In the genomic region with DNA sequence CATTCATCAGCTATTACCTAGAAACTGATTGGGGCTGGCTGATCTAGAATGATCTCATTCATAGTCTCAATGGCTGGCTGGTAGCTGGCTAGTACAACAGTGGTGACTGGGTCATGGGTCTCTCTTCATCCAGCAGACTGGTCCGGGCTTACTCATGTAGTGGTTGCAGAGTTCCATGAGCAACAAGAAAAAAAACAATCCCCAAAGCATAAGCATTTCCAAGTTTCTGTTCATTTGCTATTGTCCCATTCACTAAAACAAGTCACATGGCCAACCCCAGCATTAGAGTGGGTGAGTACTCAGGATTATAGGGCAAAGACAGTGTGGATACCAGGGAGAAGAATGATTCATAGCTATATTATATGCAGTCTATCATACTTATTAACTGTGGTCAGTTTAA, we compare ENCODE assay signal across 19 cellular contexts.
DNase-seq lines count a peak whose midpoint lies in the region; ATAC-seq, FAIRE-seq and TF ChIP-seq lines count a peak whose summit lies in the region.
"Had no signal": no experiment of that assay in that cellular context is flagged by ENCODE, and none has a peak within 500 bp of the region (broad histone marks: within the 10 kb centered on the region; RNA-seq: fewer than 3 reads in every experiment).

No MANE protein-coding gene starts in this region.

- H3K9me3 ChIP-seq in neural progenitor cell (ENCODE audit: low read depth): no peaks in the 10 kb centered on the region

- H3K4me1 Mint-ChIP-seq in neural progenitor cell: no peaks in the 10 kb centered on the region
- H3K4me1 Mint-ChIP-seq in naive thymus-derived CD8-positive, alpha-beta T cell: no peaks in the 10 kb centered on the region
- H3K4me1 Mint-ChIP-seq: CD8-positive, alpha-beta memory T cell; naive B cell had no signal

- no peak overlapping the region for H2AFZ ChIP-seq in neural progenitor cell (replicated peaks)

- no peak for ATAC-seq in naive thymus-derived CD8-positive, alpha-beta T cell
- no peak for ATAC-seq in HG03521 (IDR thresholded peaks at IDR 0.05; ENCODE audit: unreplicated experiment)
- ATAC-seq: activated naive CD4-positive, alpha-beta T cell treated with anti-CD3 and anti-CD28 coated beads, Interleukin-2, amount 50 U/mL, for 72 hours had no signal

- H3K9me3 Mint-ChIP-seq in neural progenitor cell: peaks cover 3% of the 10 kb centered on the region
- H3K9me3 Mint-ChIP-seq in naive thymus-derived CD8-positive, alpha-beta T cell: peaks cover 0 to 13% (median 2%) of the 10 kb centered on the region in 9 donors

- no peaks in the 10 kb centered on the region for H3K27me3 Mint-ChIP-seq in neural progenitor cell (ENCODE audit: insufficient read depth, low read depth)
- H3K27me3 Mint-ChIP-seq in naive thymus-derived CD8-positive, alpha-beta T cell: no peaks in the 10 kb centered on the region
- H3K27me3 Mint-ChIP-seq: CD8-positive, alpha-beta memory T cell; naive B cell had no signal

- H3K36me3 Mint-ChIP-seq in neural progenitor cell: no peaks in the 10 kb centered on the region
- H3K36me3 Mint-ChIP-seq in naive thymus-derived CD8-positive, alpha-beta T cell: no peaks in the 10 kb centered on the region
- H3K36me3 Mint-ChIP-seq: naive B cell had no signal

- DNase-seq in H54 (ENCODE audit: insufficient read length, low spot score) (peak; percentile 35), T1000 (lab: John Stamatoyannopoulos, UW) (peak; percentile 20), foreskin fibroblast (peak; percentile 72 to 76), stromal cell of bone marrow (ENCODE audit: low read depth) (peak; percentile 87), neural progenitor cell (ENCODE audit: low spot score) (no peak)
- DNase-seq in naive thymus-derived CD8-positive, alpha-beta T cell: no peak
- DNase-seq: CD8-positive, alpha-beta memory T cell; Kasumi-1; naive B cell; NCI-H2029 treated with DMSO at 0.1 percent for 48 hours; NCI-H82; SIG-M5 had no signal

- H3K79me2 ChIP-seq in neural progenitor cell (ENCODE audit: low read depth): no peaks in the 10 kb centered on the region

- no peaks in the 10 kb centered on the region for H3K4me1 ChIP-seq in neural progenitor cell

- H3K4me2 ChIP-seq in neural progenitor cell: no peak overlapping the region

- H3K27ac Mint-ChIP-seq in neural progenitor cell: no peak overlapping the region
- H3K27ac Mint-ChIP-seq in naive thymus-derived CD8-positive, alpha-beta T cell: peak overlapping the region in 1 of 10 donors; percentile 10
- H3K27ac Mint-ChIP-seq: activated naive CD4-positive, alpha-beta T cell treated with anti-CD3 and anti-CD28 coated beads, Interleukin-2, amount 50 U/mL, for 72 hours; CD8-positive, alpha-beta memory T cell; naive B cell had no signal

- no peaks in the 10 kb centered on the region for H3F3A ChIP-seq in neural progenitor cell (ENCODE audit: low read depth)

- peak; percentile 93 for FAIRE-seq in H54 (lab: Jason Lieb, UNC)
- FAIRE-seq: frontal cortex, islet of Langerhans had no signal

- POLR2A ChIA-PET in naive thymus-derived CD8-positive, alpha-beta T cell (lab: Charles Lee): no interaction called here

- H3K36me3 ChIP-seq in neural progenitor cell: no peaks in the 10 kb centered on the region

- no peak for TF ChIP-seq CTCF in foreskin fibroblast (IDR thresholded peaks at IDR 0.05; ENCODE audit: low read depth, low read length)
- no peak for TF ChIP-seq CTCF in neural progenitor cell (IDR thresholded peaks at IDR 0.05)

- no peaks in the 10 kb centered on the region for H4K20me1 ChIP-seq in neural progenitor cell (ENCODE audit: low read depth)

- H3K9ac ChIP-seq in neural progenitor cell: no peak overlapping the region

- H3K4me3 ChIP-seq in foreskin fibroblast (ENCODE audit: low read depth in 1 of 2, low read length in 2 of 2): no peak overlapping the region
- H3K4me3 ChIP-seq in neural progenitor cell: no peak overlapping the region
- H3K4me3 ChIP-seq: coronary artery, skin epidermis had no signal

- no peaks in the 10 kb centered on the region for H3K27me3 ChIP-seq in neural progenitor cell

- no peak overlapping the region for H3K4me3 Mint-ChIP-seq in neural progenitor cell
- H3K4me3 Mint-ChIP-seq in naive thymus-derived CD8-positive, alpha-beta T cell: no peak overlapping the region
- H3K4me3 Mint-ChIP-seq: CD8-positive, alpha-beta memory T cell; naive B cell had no signal

- no peak for TF ChIP-seq POLR2A in H54 (IDR thresholded peaks at IDR 0.05; ENCODE audit: low read depth, low read length)

- H3K27ac ChIP-seq in neural progenitor cell: no peak overlapping the region
- H3K27ac ChIP-seq: coronary artery, skin epidermis, VCaP had no signal

Comparison
In these comparisons a context has a peak if more than half of its experiments do, and no peak if none do; other contexts are left out.
1. DNase-seq: peak in H54 (single experiment), T1000 (single experiment), foreskin fibroblast (2 of 2) and stromal cell of bone marrow (single experiment); none in neural progenitor cell (single experiment) and naive thymus-derived CD8-positive, alpha-beta T cell (0 of 10).